In the genomic region with DNA sequence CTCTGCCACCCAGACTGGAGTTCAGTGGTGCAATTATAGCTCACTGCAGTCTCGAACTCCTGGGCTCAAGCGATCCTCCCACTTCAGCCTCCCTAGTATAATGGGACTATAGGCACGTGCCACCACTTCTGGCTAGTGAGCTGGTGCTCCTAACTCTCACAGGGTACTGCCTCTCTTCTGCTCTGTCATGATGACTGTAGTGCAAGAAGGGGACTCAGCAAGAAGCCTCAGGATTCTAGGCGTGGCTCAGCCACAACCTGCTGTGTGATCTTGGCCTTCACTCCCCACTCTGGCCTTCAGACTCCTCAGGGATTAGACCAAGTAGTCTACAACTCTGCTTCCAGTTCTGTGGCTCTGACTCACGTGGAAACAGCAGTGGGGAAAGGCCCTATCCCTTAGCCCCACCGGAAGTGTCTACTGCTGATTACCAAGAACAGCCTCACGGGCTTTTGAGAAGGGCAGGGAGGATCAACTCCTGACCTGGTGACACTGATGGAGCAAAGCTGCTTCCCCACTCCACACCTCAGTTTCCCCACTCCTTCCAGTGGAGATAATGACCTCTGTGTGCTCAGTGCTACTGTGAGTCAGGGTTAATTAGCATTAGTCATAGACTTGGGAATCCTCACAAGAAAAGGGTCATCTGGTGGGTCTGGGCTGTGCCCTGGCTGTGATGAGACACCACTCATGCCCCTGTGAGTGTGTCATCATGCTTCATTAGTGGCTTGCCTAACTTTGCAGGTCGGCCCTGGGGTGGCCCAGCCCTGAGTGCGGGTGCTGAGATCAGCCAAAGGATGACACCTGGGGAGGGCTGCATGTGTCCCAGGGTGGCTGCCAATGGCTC, we compare ENCODE assay signal across 8 cellular contexts. TPM values are rescaled to one million over a fixed set of nuclear protein-coding genes. Genes with fewer than 3 reads are reported as not detected.
DNase-seq lines count a peak whose midpoint lies in the region; ATAC-seq and FAIRE-seq lines count a peak whose summit lies in the region.

No MANE protein-coding gene starts in this region.

- peak; percentile 96 for FAIRE-seq in RCC 7860 (lab: Jason Lieb, UNC)

- H3K27me3 Mint-ChIP-seq in effector memory CD8-positive, alpha-beta T cell = no peaks in the 10 kb centered on the region

- DNase-seq in NOMO-1 treated with DMSO at 0.1 percent for 48 hours (lab: John Stamatoyannopoulos, UW; ENCODE audit: unreplicated experiment) (peak; percentile 4), NOMO-1 (lab: John Stamatoyannopoulos, UW; ENCODE audit: unreplicated experiment in 2 of 2) (no peak), RCC 7860 (ENCODE audit: low spot score) (peak; percentile 100), posterior vena cava (ENCODE audit: low spot score) (peak; percentile 84), Ammon's horn (ENCODE audit: low spot score) (no peak)
- peak in 1 of 3 experiments; percentile 3 for DNase-seq in effector memory CD8-positive, alpha-beta T cell

- peaks cover 3% of the 10 kb centered on the region in 2 donors for H3K4me1 Mint-ChIP-seq in effector memory CD8-positive, alpha-beta T cell (ENCODE audit: low read depth in 2 of 2)

- peak overlapping the region; percentile 32 to 49 for H3K27ac Mint-ChIP-seq in effector memory CD8-positive, alpha-beta T cell

- no peaks in the 10 kb centered on the region for H3K36me3 Mint-ChIP-seq in effector memory CD8-positive, alpha-beta T cell (ENCODE audit: insufficient read depth)

- intact Hi-C loops in posterior vena cava (cut with DNase I) = loop anchor here (5.0 to 10.0 kb wide), 2 partner anchors 183 to 345 kb away; no protein-coding TSS in a partner anchor

- ATAC-seq in HG02610 (IDR thresholded peaks at IDR 0.05; ENCODE audit: unreplicated experiment) = peak; percentile 49
- peak; percentile 14 for ATAC-seq in effector memory CD8-positive, alpha-beta T cell (replicated peaks)
- ATAC-seq in GM21526 (IDR thresholded peaks at IDR 0.05; ENCODE audit: low FRiP score, unreplicated experiment) = no peak

- H3K9me3 Mint-ChIP-seq in effector memory CD8-positive, alpha-beta T cell = no peaks in the 10 kb centered on the region

- no peak overlapping the region for H3K4me3 Mint-ChIP-seq in effector memory CD8-positive, alpha-beta T cell

RNA-seq across cellular contexts. Expression of a gene that starts 41.1 kb away (rescaled TPM):
- 10 to 100 TPM; 11.4 to 13.2 TPM for total RNA-seq in posterior vena cava

RNA-seq across cellular contexts. Expression of a gene that starts 57.3 kb away (rescaled TPM):
- total RNA-seq in posterior vena cava = 100 to 1,000 TPM in 1 of 2 donors, 10 to 100 TPM in 1; 77.0 to 138 TPM

Comparison
In these comparisons a context has a peak if more than half of its experiments do, and no peak if none do; other contexts are left out.
1. DNase-seq: peak in NOMO-1 treated with DMSO at 0.1 percent for 48 hours (single experiment), RCC 7860 (single experiment) and posterior vena cava (single experiment); none in NOMO-1 (0 of 2) and Ammon's horn (single experiment).